Comparison of ENCODE assay signal across 1 cellular context in genomic region chr5:67248703-67249589, GRCh38.
TF ChIP-seq lines count a peak whose summit lies in the region.

No MANE protein-coding gene starts in this region.

TF ChIP-seq in SK-N-SH, 30 proteins besides CTCF, POLR2A, EP300 and RAD21 (continued from another document):
- TF ChIP-seq IRF3 (IDR thresholded peaks at IDR 0.05; ENCODE audit: low read depth, low read length) (no peak), NRF1 (IDR thresholded peaks at IDR 0.05; ENCODE audit: low read depth, low read length) (no peak), FOXJ3 (CRISPR knock-in tag; IDR thresholded peaks at IDR 0.05) (no peak), JUND (IDR thresholded peaks at IDR 0.05) (peak; percentile 65), USF2 (IDR thresholded peaks at IDR 0.05; ENCODE audit: borderline replicate concordance, low read depth, low read length) (no peak), YY1 (IDR thresholded peaks at IDR 0.05; ENCODE audit: low read depth) (no peak), RFX5 (IDR thresholded peaks at IDR 0.05; ENCODE audit: low read length) (no peak), MEF2A (IDR thresholded peaks at IDR 0.05; ENCODE audit: borderline replicate concordance, low read depth) (peak; percentile 51; the same call in 1 of the 2 replicates), MAX (IDR thresholded peaks at IDR 0.05; ENCODE audit: low read depth) (0 out of 2 replicates have a peak, but pooled peaks have one; percentile 29), FOXM1 (IDR thresholded peaks at IDR 0.05; ENCODE audit: low read depth) (peak; percentile 78; the same call in 1 of the 2 replicates), RCOR1 (IDR thresholded peaks at IDR 0.05; ENCODE audit: low read length) (no peak), NFIC (IDR thresholded peaks at IDR 0.05; ENCODE audit: borderline replicate concordance) (peak; percentile 86; the same call in 1 of the 2 replicates), RXRA (IDR thresholded peaks at IDR 0.05; ENCODE audit: borderline replicate concordance, low read depth) (peak; percentile 78; the same call in 1 of the 2 replicates), CHD2 (IDR thresholded peaks at IDR 0.05; ENCODE audit: low read length, partially characterized antibody) (no peak), MXI1 (IDR thresholded peaks at IDR 0.05; ENCODE audit: low read depth, low read length) (no peak), FOSL2 (IDR thresholded peaks at IDR 0.05; ENCODE audit: borderline replicate concordance, low read depth) (peak; percentile 31; the same call in 1 of the 2 replicates), REST (IDR thresholded peaks at IDR 0.05; ENCODE audit: low read depth, low read length) (no peak), TAF1 (IDR thresholded peaks at IDR 0.05; ENCODE audit: borderline replicate concordance, low read depth, low read length) (no peak), PBX3 (IDR thresholded peaks at IDR 0.05) (no peak; the same call in 1 of the 2 replicates), GABPA (IDR thresholded peaks at IDR 0.05; ENCODE audit: low read depth) (no peak)
